11 cellular contexts compared by ENCODE assay signal in genomic region chr3:73503781-73504180, GRCh38.
A peak's percentile ranks its signal among the peaks of the same experiment; 100 is the strongest.
DNase-seq lines count a peak whose midpoint lies in the region; ATAC-seq and TF ChIP-seq lines count a peak whose summit lies in the region.
"Had no signal": no experiment of that assay in that cellular context is flagged by ENCODE, and none has a peak within 500 bp of the region (broad histone marks: within the 10 kb centered on the region; RNA-seq: fewer than 3 reads in every experiment).

No MANE protein-coding gene starts in this region.

- DNase-seq in OCI-M1 (lab: John Stamatoyannopoulos, UW) (peak; percentile 0), osteoblast (ENCODE audit: insufficient read length, low spot score, missing footprints) (no peak), NCI-H82 treated with DMSO at 0.1 percent for 48 hours (lab: John Stamatoyannopoulos, UW; ENCODE audit: unreplicated experiment) (no peak)
- no peak for DNase-seq in activated naive CD4-positive, alpha-beta T cell treated with anti-CD3 and anti-CD28 coated beads, Interleukin-2, amount 50 U/mL, for 72 hours (ENCODE audit: low spot score in 2 of 2)
- no peak for DNase-seq in effector CD8-positive, alpha-beta T cell (lab: John Stamatoyannopoulos, UW)
- DNase-seq: activated T-cell treated with anti-CD3 and anti-CD28 coated beads for 4 hours, dermis blood vessel endothelial cell, upper lobe of left lung had no signal

- ATAC-seq in GM18517 (IDR thresholded peaks at IDR 0.05; ENCODE audit: unreplicated experiment) = peak; percentile 59
- peak; percentile 65 for ATAC-seq in GM21576 (IDR thresholded peaks at IDR 0.05; ENCODE audit: unreplicated experiment)
- ATAC-seq in activated naive CD4-positive, alpha-beta T cell treated with anti-CD3 and anti-CD28 coated beads, Interleukin-2, amount 50 U/mL, for 72 hours = no peak
- ATAC-seq in GM18873 (IDR thresholded peaks at IDR 0.05; ENCODE audit: low FRiP score, unreplicated experiment) = no peak

- H3K27me3 ChIP-seq in osteoblast (ENCODE audit: insufficient read depth, low read length) = no peaks in the 10 kb centered on the region
- H3K27me3 ChIP-seq: upper lobe of left lung had no signal

- H3K36me3 Mint-ChIP-seq in activated naive CD4-positive, alpha-beta T cell treated with anti-CD3 and anti-CD28 coated beads, Interleukin-2, amount 50 U/mL, for 72 hours = no peaks in the 10 kb centered on the region

- H3K4me1 ChIP-seq in osteoblast (ENCODE audit: insufficient read depth, low read length) = peaks cover 35% of the 10 kb centered on the region
- H3K4me1 ChIP-seq: upper lobe of left lung had no signal

- TF ChIP-seq CTCF in osteoblast (IDR thresholded peaks at IDR 0.05; ENCODE audit: extremely low read depth, low read depth, low read length) = no peak

- H3K4me3 ChIP-seq in osteoblast (ENCODE audit: insufficient read depth, low read length) = peak overlapping the region; percentile 10
- H3K4me3 ChIP-seq: upper lobe of left lung had no signal

- H3K9me3 ChIP-seq in osteoblast (ENCODE audit: low read depth, low read length) = no peaks in the 10 kb centered on the region
- H3K9me3 ChIP-seq: upper lobe of left lung had no signal

- peaks cover 17% of the 10 kb centered on the region for H3K79me2 ChIP-seq in osteoblast (ENCODE audit: insufficient read depth, low read length)

- peak overlapping the region; percentile 65 for H3K27ac ChIP-seq in osteoblast (ENCODE audit: low read depth, low read length)
- H3K27ac ChIP-seq: upper lobe of left lung had no signal

- peak overlapping the region; percentile 61 for H3K4me2 ChIP-seq in osteoblast (ENCODE audit: insufficient read depth, low read length)

- no peak overlapping the region for H3K27ac Mint-ChIP-seq in activated naive CD4-positive, alpha-beta T cell treated with anti-CD3 and anti-CD28 coated beads, Interleukin-2, amount 50 U/mL, for 72 hours

- H3K9me3 Mint-ChIP-seq in activated naive CD4-positive, alpha-beta T cell treated with anti-CD3 and anti-CD28 coated beads, Interleukin-2, amount 50 U/mL, for 72 hours = no peaks in the 10 kb centered on the region

- H3K36me3 ChIP-seq in osteoblast (ENCODE audit: insufficient read depth, low read length) = no peaks in the 10 kb centered on the region
- H3K36me3 ChIP-seq: upper lobe of left lung had no signal

- H2AFZ ChIP-seq in osteoblast (ENCODE audit: low read length) = no peak overlapping the region

- H4K20me1 ChIP-seq in osteoblast (ENCODE audit: insufficient read depth, low read length) = peaks cover 3% of the 10 kb centered on the region

Comparison
In these comparisons a context has a peak if more than half of its experiments do, and no peak if none do; other contexts are left out.
1. ATAC-seq: peak in GM18517 (single experiment) and GM21576 (single experiment); none in activated naive CD4-positive, alpha-beta T cell treated with anti-CD3 and anti-CD28 coated beads, Interleukin-2, amount 50 U/mL, for 72 hours (0 of 2) and GM18873 (single experiment).